In the genomic region with DNA sequence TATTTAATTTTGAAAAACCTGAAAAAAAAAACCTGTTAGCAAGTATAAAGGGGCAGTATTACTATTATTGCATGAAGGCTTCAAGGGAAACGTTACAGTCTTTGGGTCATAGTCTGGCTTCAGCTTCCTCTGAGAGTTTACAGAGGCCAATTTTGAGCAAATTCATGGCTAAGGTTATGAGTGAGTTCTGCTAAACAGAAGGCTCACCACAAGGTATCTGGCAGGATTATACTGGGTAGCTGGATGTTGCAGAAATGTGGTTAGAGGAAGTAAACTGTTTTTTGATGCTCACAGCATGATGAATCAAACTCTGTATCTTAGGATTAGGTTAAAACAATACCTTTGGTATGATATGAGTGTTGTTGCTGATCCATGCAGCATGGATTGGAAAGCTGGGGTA, we compare ENCODE assay signal across 1 cellular context.
TF ChIP-seq lines count a peak whose summit lies in the region.

No MANE protein-coding gene starts in this region.

TF ChIP-seq in GM23338, 12 proteins besides CTCF, POLR2A, EP300 and RAD21 (continued from another document):
- TF ChIP-seq, protein P1, sequence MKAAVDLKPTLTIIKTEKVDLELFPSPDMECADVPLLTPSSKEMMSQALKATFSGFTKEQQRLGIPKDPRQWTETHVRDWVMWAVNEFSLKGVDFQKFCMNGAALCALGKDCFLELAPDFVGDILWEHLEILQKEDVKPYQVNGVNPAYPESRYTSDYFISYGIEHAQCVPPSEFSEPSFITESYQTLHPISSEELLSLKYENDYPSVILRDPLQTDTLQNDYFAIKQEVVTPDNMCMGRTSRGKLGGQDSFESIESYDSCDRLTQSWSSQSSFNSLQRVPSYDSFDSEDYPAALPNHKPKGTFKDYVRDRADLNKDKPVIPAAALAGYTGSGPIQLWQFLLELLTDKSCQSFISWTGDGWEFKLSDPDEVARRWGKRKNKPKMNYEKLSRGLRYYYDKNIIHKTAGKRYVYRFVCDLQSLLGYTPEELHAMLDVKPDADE (IDR thresholded peaks at IDR 0.05), result no peak
- no peak for TF ChIP-seq REST (IDR thresholded peaks at IDR 0.05; ENCODE audit: unreplicated experiment)
- no peak for TF ChIP-seq EZH2 (IDR thresholded peaks at IDR 0.05; ENCODE audit: low read depth, unreplicated experiment)
- no peak for TF ChIP-seq JUNB (IDR thresholded peaks at IDR 0.05; ENCODE audit: unreplicated experiment)
- no peak for TF ChIP-seq POLR2AphosphoS5 (IDR thresholded peaks at IDR 0.05; ENCODE audit: low read depth)
- TF ChIP-seq EZH2phosphoT487 (IDR thresholded peaks at IDR 0.05; ENCODE audit: unreplicated experiment), result no peak
- no peak for TF ChIP-seq ZNF331 (CRISPR knock-in tag; IDR thresholded peaks at IDR 0.05; ENCODE audit: low read depth)
- no peak for TF ChIP-seq NANOG (IDR thresholded peaks at IDR 0.05; ENCODE audit: borderline replicate concordance)
- TF ChIP-seq CREB1 (CRISPR knock-in tag; IDR thresholded peaks at IDR 0.05; ENCODE audit: low read depth), result no peak
TF ChIP-seq in GM23338: peak in this region for 0.
